1 cellular context compared by ENCODE assay signal in genomic region chr1:114718661-114719423, GRCh38.
TF ChIP-seq lines count a peak whose summit lies in the region.

No MANE protein-coding gene starts in this region.

TF ChIP-seq in IMR-90, 13 proteins besides CTCF, POLR2A, EP300 and RAD21:
- TF ChIP-seq USF2 (IDR thresholded peaks at IDR 0.05; ENCODE audit: low read depth, low read length): no peak
- TF ChIP-seq MXI1 (IDR thresholded peaks at IDR 0.05; ENCODE audit: borderline replicate concordance, low read depth, low read length): no peak
- no peak for TF ChIP-seq RFX5 (IDR thresholded peaks at IDR 0.05; ENCODE audit: low read depth, low read length)
- TF ChIP-seq MAZ (IDR thresholded peaks at IDR 0.05; ENCODE audit: borderline replicate concordance, low read depth, low read length): no peak
- no peak for TF ChIP-seq FOS (IDR thresholded peaks at IDR 0.05; ENCODE audit: low read depth, low read length)
- no peak for TF ChIP-seq CEBPB (IDR thresholded peaks at IDR 0.05; ENCODE audit: low read depth, low read length)
- TF ChIP-seq CHD1 (IDR thresholded peaks at IDR 0.05; ENCODE audit: low read depth, low read length): no peak
- TF ChIP-seq MAFK (IDR thresholded peaks at IDR 0.05; ENCODE audit: low read depth, low read length): no peak
- TF ChIP-seq ELK1 (IDR thresholded peaks at IDR 0.05; ENCODE audit: borderline replicate concordance, low read depth, low read length): no peak
- no peak for TF ChIP-seq SMC3 (IDR thresholded peaks at IDR 0.05; ENCODE audit: low read depth, low read length)
- TF ChIP-seq BHLHE40 (IDR thresholded peaks at IDR 0.05; ENCODE audit: low read depth, low read length): no peak
- no peak for TF ChIP-seq RCOR1 (IDR thresholded peaks at IDR 0.05; ENCODE audit: insufficient replicate concordance, low read length)
- TF ChIP-seq NFE2L2 (IDR thresholded peaks at IDR 0.05; ENCODE audit: low read depth, low read length): no peak
